ENCODE assay signal across 10 cellular contexts in genomic region chr3:197466586-197467399, GRCh38.
DNase-seq lines count a peak whose midpoint lies in the region; ATAC-seq and TF ChIP-seq lines count a peak whose summit lies in the region.
"Had no signal": no experiment of that assay in that cellular context is flagged by ENCODE, and none has a peak within 500 bp of the region (broad histone marks: within the 10 kb centered on the region; RNA-seq: fewer than 3 reads in every experiment).

No MANE protein-coding gene starts in this region.

- DNase-seq in AG04449 (ENCODE audit: low read depth, low spot score) (no peak), cardiac fibroblast (ENCODE audit: low read depth in 2 of 2) (peak; percentile 57 to 74), mesendoderm (no peak), thyroid gland (no peak), DMS153 treated with DMSO at 0.1 percent for 48 hours (lab: John Stamatoyannopoulos, UW; ENCODE audit: unreplicated experiment) (no peak), tibial nerve (ENCODE audit: low spot score in 2 of 2) (no peak)
- DNase-seq: DMS153, Peyer's patch had no signal

- H4K5ac ChIP-seq in mesendoderm (ENCODE audit: low read length) = no peak overlapping the region

- H3K9ac ChIP-seq in HUES6 (ENCODE audit: low read length) (peak overlapping the region; percentile 54), mesendoderm (ENCODE audit: low read length) (peak overlapping the region; percentile 5)

- H3K27ac ChIP-seq in HUES6 (ENCODE audit: low read depth, low read length) (peak overlapping the region; percentile 52; the same call in 1 of the 2 replicates), mesendoderm (ENCODE audit: low read depth, low read length) (peak overlapping the region; percentile 33), thyroid gland (no peak overlapping the region), tibial nerve (peak overlapping the region in 2 of 4 donors; percentile 39 to 44)

- ATAC-seq in GM18498 (IDR thresholded peaks at IDR 0.05; ENCODE audit: unreplicated experiment) = no peak

- no CpG with 5 or more reads among the region's 7 CpGs for WGBS in mesendoderm (ENCODE audit: extremely low coverage, insufficient coverage, low lambda C conversion rate)
- 63 to 71% methylated on average over 7 of the region's 7 CpGs for WGBS in thyroid gland, 2 donors
- WGBS in tibial nerve, 2 donors = 24% methylated on average over 7 of the region's 7 CpGs

- no peaks in the 10 kb centered on the region for H3K9me3 ChIP-seq in HUES6 (ENCODE audit: control insufficient read depth, insufficient read depth, low read depth, low read length)
- no peaks in the 10 kb centered on the region for H3K9me3 ChIP-seq in thyroid gland
- H3K9me3 ChIP-seq in tibial nerve = no peaks in the 10 kb centered on the region
- H3K9me3 ChIP-seq: Peyer's patch had no signal

- no peak overlapping the region for H3K4me2 ChIP-seq in mesendoderm (ENCODE audit: low read length)

- TF ChIP-seq CTCF in AG04449 (IDR thresholded peaks at IDR 0.05; ENCODE audit: insufficient read depth, low read length, missing control alignments) (no peak), cardiac fibroblast (IDR thresholded peaks at IDR 0.05; ENCODE audit: low read depth, low read length) (no peak), thyroid gland (IDR thresholded peaks at IDR 0.05) (peak in 1 of 6 experiments; percentile 0), tibial nerve (IDR thresholded peaks at IDR 0.05) (no peak)

- peak overlapping the region; percentile 86 for H3K18ac ChIP-seq in mesendoderm (ENCODE audit: low read length)

- TF ChIP-seq POLR2A in thyroid gland (IDR thresholded peaks at IDR 0.05) = no peak
- no peak for TF ChIP-seq POLR2A in tibial nerve (IDR thresholded peaks at IDR 0.05)

- CTCF ChIA-PET in AG04449 (lab: Yijun Ruan, JAX) = interaction anchor here (0.6 to 2.1 kb wide), 11 partner anchors 9 to 262 kb away, joined by 3 to 12 read pairs (median 3); no protein-coding TSS in a partner anchor

- intact Hi-C loops in thyroid gland (cut with DNase I) = no loop called here

- H2BK15ac ChIP-seq in mesendoderm (replicated peaks; ENCODE audit: low read depth) = no peak overlapping the region

- H3K79me1 ChIP-seq in mesendoderm (ENCODE audit: low read length) = no peaks in the 10 kb centered on the region

- no peak for TF ChIP-seq EP300 in tibial nerve (IDR thresholded peaks at IDR 0.05)

- H3K36me3 ChIP-seq in HUES6 (ENCODE audit: control insufficient read depth, insufficient read depth, low read length) = no peaks in the 10 kb centered on the region
- H3K36me3 ChIP-seq in mesendoderm (ENCODE audit: control insufficient read depth, insufficient read depth, low read length) = no peaks in the 10 kb centered on the region
- no peaks in the 10 kb centered on the region for H3K36me3 ChIP-seq in thyroid gland
- no peaks in the 10 kb centered on the region for H3K36me3 ChIP-seq in tibial nerve
- H3K36me3 ChIP-seq: Peyer's patch had no signal

- peak overlapping the region; percentile 18 for H3K4ac ChIP-seq in mesendoderm (ENCODE audit: low read depth, low read length)

- no peak overlapping the region for H2AK5ac ChIP-seq in mesendoderm (ENCODE audit: low read length)

- H3K23ac ChIP-seq in mesendoderm (ENCODE audit: low read length) = no peak overlapping the region

- POLR2A ChIA-PET in AG04449 (lab: Yijun Ruan, JAX) = interaction anchor here (1.0 to 3.5 kb wide), 4 partner anchors 10 to 73 kb away, joined by 3 to 18 read pairs (median 4); no protein-coding TSS in a partner anchor

- no peak overlapping the region for H2BK120ac ChIP-seq in mesendoderm (ENCODE audit: low read depth, low read length)

- H3K4me1 ChIP-seq in HUES6 (ENCODE audit: control insufficient read depth, insufficient read depth, low read length) (peaks cover 45% of the 10 kb centered on the region), mesendoderm (ENCODE audit: control insufficient read depth, low read depth, low read length) (peaks cover 15% of the 10 kb centered on the region), thyroid gland (peaks cover 7 to 11% of the 10 kb centered on the region in 2 donors), tibial nerve (peaks cover 0 to 22% (median 5%) of the 10 kb centered on the region in 4 donors)

- H3K27me3 ChIP-seq in HUES6 (ENCODE audit: control insufficient read depth, insufficient read depth, low read length) (no peaks in the 10 kb centered on the region), mesendoderm (ENCODE audit: insufficient read depth, low read length, poor library complexity) (no peaks in the 10 kb centered on the region), thyroid gland (no peaks in the 10 kb centered on the region), tibial nerve (no peaks in the 10 kb centered on the region)
- H3K27me3 ChIP-seq: Peyer's patch had no signal

- H4K8ac ChIP-seq in mesendoderm (ENCODE audit: low read depth, low read length) = no peak overlapping the region

- no peak overlapping the region for H2BK5ac ChIP-seq in mesendoderm (ENCODE audit: low read length)

- H3K79me2 ChIP-seq in mesendoderm (ENCODE audit: control insufficient read depth, insufficient read depth, low read length) = no peaks in the 10 kb centered on the region

- peak overlapping the region; percentile 29 for H3K56ac ChIP-seq in mesendoderm (ENCODE audit: low read length)

- H3K4me3 ChIP-seq in AG04449 (ENCODE audit: low read depth, low read length) = peak overlapping the region; percentile 33
- peak overlapping the region; percentile 7; the same call in 1 of the 2 replicates for H3K4me3 ChIP-seq in HUES6 (ENCODE audit: low read depth, low read length)
- no peak overlapping the region for H3K4me3 ChIP-seq in cardiac fibroblast (replicated peaks in 1 of 2; ENCODE audit: low read depth in 2 of 2, low read length in 2 of 2)
- H3K4me3 ChIP-seq in mesendoderm (ENCODE audit: low read length) = no peak overlapping the region
- no peak overlapping the region for H3K4me3 ChIP-seq in thyroid gland (replicated peaks in 1 of 3)
- no peak overlapping the region for H3K4me3 ChIP-seq in tibial nerve
- H3K4me3 ChIP-seq: Peyer's patch had no signal

Comparison
In these comparisons a context has a peak if more than half of its experiments do, and no peak if none do; other contexts are left out.
1. DNase-seq: peak in cardiac fibroblast (2 of 2); none in AG04449 (single experiment), mesendoderm (single experiment), thyroid gland (0 of 2), DMS153 treated with DMSO at 0.1 percent for 48 hours (single experiment) and tibial nerve (0 of 2).
2. H3K4me3 ChIP-seq: peak in AG04449 (single experiment) and HUES6 (single experiment); none in cardiac fibroblast (0 of 2), mesendoderm (single experiment), thyroid gland (0 of 3) and tibial nerve (0 of 4).
3. H3K27ac ChIP-seq: peak in HUES6 (single experiment) and mesendoderm (single experiment); none in thyroid gland (0 of 3).